ENCODE assay signal across 2 cellular contexts in genomic region chr1:62746809-62747138, GRCh38.
TF ChIP-seq lines count a peak whose summit lies in the region.

No MANE protein-coding gene starts in this region.

TF ChIP-seq in A549, 52 proteins besides CTCF, POLR2A, EP300 and RAD21:
- TF ChIP-seq MYC (IDR thresholded peaks at IDR 0.05; ENCODE audit: borderline replicate concordance, low read length) = no peak
- TF ChIP-seq ATOH8 (CRISPR knock-in tag; IDR thresholded peaks at IDR 0.05; ENCODE audit: low read depth) = no peak
- TF ChIP-seq RNF2 (IDR thresholded peaks at IDR 0.05; ENCODE audit: borderline replicate concordance, low read depth) = no peak
- TF ChIP-seq CBX8 (IDR thresholded peaks at IDR 0.05) = no peak
- TF ChIP-seq TP53 (CRISPR knock-in tag; IDR thresholded peaks at IDR 0.05) = no peak
- no peak for TF ChIP-seq MAX (IDR thresholded peaks at IDR 0.05)

TF ChIP-seq in HepG2, 621 proteins besides CTCF, POLR2A, EP300 and RAD21:
- TF ChIP-seq NR2F1 (CRISPR knock-in tag; IDR thresholded peaks at IDR 0.05) (no peak), ZNF335 (CRISPR knock-in tag; IDR thresholded peaks at IDR 0.05) (no peak), TIGD3 (CRISPR knock-in tag; IDR thresholded peaks at IDR 0.05; ENCODE audit: borderline replicate concordance) (no peak), TRIM22 (IDR thresholded peaks at IDR 0.05) (no peak), HIC2 (CRISPR knock-in tag; IDR thresholded peaks at IDR 0.05; ENCODE audit: low read depth) (no peak), NCOA2 (CRISPR knock-in tag; IDR thresholded peaks at IDR 0.05) (no peak), ZZZ3 (CRISPR knock-in tag; IDR thresholded peaks at IDR 0.05; ENCODE audit: borderline replicate concordance) (no peak), ZFP37 (CRISPR knock-in tag; IDR thresholded peaks at IDR 0.05; ENCODE audit: borderline replicate concordance) (no peak), PCBP2 (optimal IDR thresholded peaks at IDR 0.05; ENCODE audit: low read depth, low read length, poor library complexity, severe bottlenecking) (no peak), PRDM4 (CRISPR knock-in tag; IDR thresholded peaks at IDR 0.05; ENCODE audit: borderline replicate concordance) (no peak), ZNF317 (CRISPR knock-in tag; IDR thresholded peaks at IDR 0.05) (no peak), ZNF205 (CRISPR knock-in tag; IDR thresholded peaks at IDR 0.05) (no peak), ZNF260 (CRISPR knock-in tag; IDR thresholded peaks at IDR 0.05; ENCODE audit: borderline replicate concordance, low read depth) (no peak), ZNF230 (CRISPR knock-in tag; IDR thresholded peaks at IDR 0.05) (no peak), TBX2 (CRISPR knock-in tag; IDR thresholded peaks at IDR 0.05; ENCODE audit: borderline replicate concordance) (no peak), U2AF1 (optimal IDR thresholded peaks at IDR 0.05; ENCODE audit: low read depth, low read length) (no peak), KAT7 (CRISPR knock-in tag; IDR thresholded peaks at IDR 0.05; ENCODE audit: borderline replicate concordance) (no peak), ZNF740 (CRISPR knock-in tag; IDR thresholded peaks at IDR 0.05) (no peak)
